8 cellular contexts compared by ENCODE assay signal in genomic region chr5:127878174-127878750, GRCh38.
DNase-seq lines count a peak whose midpoint lies in the region; ATAC-seq and TF ChIP-seq lines count a peak whose summit lies in the region.

No MANE protein-coding gene starts in this region.

- intact Hi-C loops in PC-3 (cut with micrococcal nuclease), result loop anchor here (1.0 to 5.0 kb wide), 4 partner anchors 80 to 316 kb away; no protein-coding TSS in a partner anchor
- intact Hi-C loops in esophagus muscularis mucosa (cut with DNase I), result loop anchor here (10.0 kb wide), 3 partner anchors 207 to 317 kb away; partner anchors contain the start of gene SLC12A2
- intact Hi-C loops in ovary (cut with DNase I), result no loop called here

- H3K18ac ChIP-seq in trophoblast cell (ENCODE audit: low read length), result no peak overlapping the region

- H3K27me3 ChIP-seq in PC-3 (ENCODE audit: low read length) (no peaks in the 10 kb centered on the region), esophagus muscularis mucosa (no peaks in the 10 kb centered on the region), trophoblast cell (ENCODE audit: insufficient read depth, low read length) (no peaks in the 10 kb centered on the region), ovary (no peaks in the 10 kb centered on the region)

- no peak overlapping the region for H2BK120ac ChIP-seq in trophoblast cell (ENCODE audit: insufficient read depth, low read length, poor library complexity)

- CTCF ChIA-PET in PC-3 (lab: Charles Lee), result interaction anchor here (0.5 to 0.6 kb wide), 2 partner anchors 124 to 200 kb away, joined by 3 to 4 read pairs; no protein-coding TSS in a partner anchor

- H3K79me1 ChIP-seq in trophoblast cell (ENCODE audit: low read length), result no peaks in the 10 kb centered on the region

- H3K9ac ChIP-seq in PC-3 (ENCODE audit: low read length), result no peak overlapping the region
- no peak overlapping the region for H3K9ac ChIP-seq in trophoblast cell (ENCODE audit: low read length)

- H3K4me2 ChIP-seq in PC-3 (ENCODE audit: low read length), result no peak overlapping the region
- H3K4me2 ChIP-seq in trophoblast cell (ENCODE audit: low read length), result no peak overlapping the region

- H3K4me1 ChIP-seq in PC-3 (ENCODE audit: insufficient read depth, low read length) (peaks cover 17% of the 10 kb centered on the region), esophagus muscularis mucosa (peaks cover 3 to 31% (median 19%) of the 10 kb centered on the region in 4 donors), trophoblast cell (ENCODE audit: control insufficient read depth in 1 of 2, insufficient read depth in 2 of 2, low read length in 2 of 2) (peaks cover 3% of the 10 kb centered on the region in 2 experiments), ovary (ENCODE audit: insufficient read depth) (no peaks in the 10 kb centered on the region)

- DNase-seq in DMS 273 treated with DMSO at 0.1 percent for 48 hours (lab: John Stamatoyannopoulos, UW) (peak; percentile 48), PC-3 (peak; percentile 80), esophagus muscularis mucosa (ENCODE audit: extremely low spot score) (no peak), trophoblast cell (peak; percentile 27 to 72), ovary (no peak)
- no peak for DNase-seq in effector CD8-positive, alpha-beta T cell (lab: John Stamatoyannopoulos, UW)

- H2BK5ac ChIP-seq in trophoblast cell (ENCODE audit: low read depth, low read length, poor library complexity), result no peak overlapping the region

- H2AFZ ChIP-seq in PC-3 (ENCODE audit: low read length) (no peak overlapping the region), trophoblast cell (ENCODE audit: insufficient read depth, low read length, poor library complexity) (no peak overlapping the region)

- H3K27ac ChIP-seq in PC-3 (ENCODE audit: low read length), result no peak overlapping the region
- H3K27ac ChIP-seq in esophagus muscularis mucosa (replicated peaks in 1 of 4), result no peak overlapping the region
- no peak overlapping the region for H3K27ac ChIP-seq in trophoblast cell (ENCODE audit: low read depth, low read length)
- no peak overlapping the region for H3K27ac ChIP-seq in ovary

- no peak overlapping the region for H4K91ac ChIP-seq in trophoblast cell (ENCODE audit: low read depth, low read length)

- ATAC-seq in HG02885 (IDR thresholded peaks at IDR 0.05; ENCODE audit: poor library complexity, unreplicated experiment) (peak; percentile 31), PC-3 (peak; percentile 65), HG03175 (IDR thresholded peaks at IDR 0.05; ENCODE audit: unreplicated experiment) (no peak)

- no peaks in the 10 kb centered on the region for H4K20me1 ChIP-seq in PC-3 (ENCODE audit: low read length)

- POLR2A ChIA-PET in PC-3 (lab: Charles Lee; ENCODE audit: unreplicated experiment), result no interaction called here

- no peak overlapping the region for H2BK12ac ChIP-seq in trophoblast cell (ENCODE audit: low read length)

- H4K12ac ChIP-seq in trophoblast cell (ENCODE audit: low read depth, low read length), result no peak overlapping the region

- TF ChIP-seq EP300 in esophagus muscularis mucosa (IDR thresholded peaks at IDR 0.05), result no peak
- TF ChIP-seq EP300 in ovary (IDR thresholded peaks at IDR 0.05), result no peak

- H3K36me3 ChIP-seq in PC-3 (ENCODE audit: low read depth, low read length), result no peaks in the 10 kb centered on the region
- H3K36me3 ChIP-seq in esophagus muscularis mucosa, result no peaks in the 10 kb centered on the region
- H3K36me3 ChIP-seq in trophoblast cell (ENCODE audit: control insufficient read depth in 1 of 2, insufficient read depth in 2 of 2, low read length in 2 of 2), result no peaks in the 10 kb centered on the region
- no peaks in the 10 kb centered on the region for H3K36me3 ChIP-seq in ovary

- H4K8ac ChIP-seq in trophoblast cell (ENCODE audit: low read depth, low read length), result no peak overlapping the region

- H3K79me2 ChIP-seq in PC-3 (ENCODE audit: low read length), result no peaks in the 10 kb centered on the region
- no peaks in the 10 kb centered on the region for H3K79me2 ChIP-seq in trophoblast cell (ENCODE audit: control insufficient read depth, insufficient read depth, low read length, poor library complexity)

- H3K14ac ChIP-seq in trophoblast cell (ENCODE audit: low read length), result no peak overlapping the region

- H3F3A ChIP-seq in PC-3 (ENCODE audit: low read length, unreplicated experiment), result no peaks in the 10 kb centered on the region

- TF ChIP-seq CTCF in PC-3 (conservative IDR thresholded peaks at IDR 0.05; ENCODE audit: low read depth, low read length), result peak; percentile 81
- peak; percentile 14 to 45 (median 26) for TF ChIP-seq CTCF in esophagus muscularis mucosa (IDR thresholded peaks at IDR 0.05)
- no peak for TF ChIP-seq CTCF in ovary (IDR thresholded peaks at IDR 0.05)

- H3K4me3 ChIP-seq in PC-3 (ENCODE audit: low read length), result no peak overlapping the region
- no peak overlapping the region for H3K4me3 ChIP-seq in esophagus muscularis mucosa
- no peak overlapping the region for H3K4me3 ChIP-seq in trophoblast cell (ENCODE audit: low read depth, low read length)
- no peak overlapping the region for H3K4me3 ChIP-seq in ovary

- H3K9me2 ChIP-seq in PC-3 (replicated peaks; ENCODE audit: low read length), result no peaks in the 10 kb centered on the region

- no peaks in the 10 kb centered on the region for H3K9me3 ChIP-seq in PC-3 (ENCODE audit: low read length)
- no peaks in the 10 kb centered on the region for H3K9me3 ChIP-seq in esophagus muscularis mucosa
- H3K9me3 ChIP-seq in trophoblast cell (ENCODE audit: insufficient read depth, low read depth, low read length), result no peaks in the 10 kb centered on the region
- H3K9me3 ChIP-seq in ovary, result no peaks in the 10 kb centered on the region

- no peak overlapping the region for H2AK5ac ChIP-seq in trophoblast cell (ENCODE audit: low read length)

- no TSS peak for BruUV-seq in PC-3 (replicated peaks; lab: Mats Ljungman, UMichigan)

- WGBS in esophagus muscularis mucosa, result 75% methylated on average over 4 of the region's 4 CpGs
- WGBS in trophoblast cell (ENCODE audit: extremely low coverage, insufficient coverage, insufficient read length), result no CpG with 5 or more reads among the region's 4 CpGs
- WGBS in ovary, 3 donors, result 80 to 84% (median 84%) methylated on average over 4 of the region's 4 CpGs

- no peak for TF ChIP-seq POLR2A in esophagus muscularis mucosa (IDR thresholded peaks at IDR 0.05; ENCODE audit: low read depth)
- TF ChIP-seq POLR2A in ovary (IDR thresholded peaks at IDR 0.05), result no peak

- H3K4ac ChIP-seq in trophoblast cell (ENCODE audit: low read depth, low read length), result no peak overlapping the region

- H3K23ac ChIP-seq in trophoblast cell (ENCODE audit: low read length), result no peak overlapping the region

Comparison
In these comparisons a context has a peak if more than half of its experiments do, and no peak if none do; other contexts are left out.
1. DNase-seq: peak in DMS 273 treated with DMSO at 0.1 percent for 48 hours (single experiment), PC-3 (single experiment) and trophoblast cell (2 of 2); none in esophagus muscularis mucosa (single experiment), ovary (0 of 5) and effector CD8-positive, alpha-beta T cell (single experiment).
2. CTCF ChIP-seq: peak in PC-3 (single experiment) and esophagus muscularis mucosa (3 of 3); none in ovary (0 of 3).
3. intact Hi-C loops: an anchor here in PC-3 (1.0 to 5.0 kb wide) and esophagus muscularis mucosa (10.0 kb wide); none called in ovary.